In genomic region chr10:124227306-124228016, GRCh38 we compare ENCODE assay signal across 26 cellular contexts.
DNase-seq lines count a peak whose midpoint lies in the region; ATAC-seq, FAIRE-seq and TF ChIP-seq lines count a peak whose summit lies in the region.
"Had no signal": no experiment of that assay in that cellular context is flagged by ENCODE, and none has a peak within 500 bp of the region (broad histone marks: within the 10 kb centered on the region; RNA-seq: fewer than 3 reads in every experiment).

No MANE protein-coding gene starts in this region.

- no peaks in the 10 kb centered on the region for H3K27me3 ChIP-seq in GM12878 (replicated peaks in 1 of 2; ENCODE audit: control insufficient read depth in 2 of 2, insufficient read depth in 2 of 2, low read length in 1 of 2)
- H3K27me3 ChIP-seq: body of pancreas, SJSA1, suprapubic skin had no signal

- no peak for ATAC-seq in activated naive CD4-positive, alpha-beta T cell treated with anti-CD3 and anti-CD28 coated beads, Interleukin-2, amount 50 U/mL, for 72 hours
- ATAC-seq in T-helper 17 cell (no peak), GM12878 (no peak)
- no peak for ATAC-seq in stimulated activated naive B cell treated with anti-CD40 and anti-IgM and Interleukin-4, amounts not matched to agents 10 μg/mL and 1 μg/mL and 100 μg/mL, for 72 hours (replicated peaks)
- ATAC-seq: activated T-cell treated with anti-CD3 and anti-CD28 coated beads, Interleukin-2, amount 50 U/mL, for 4 hours; body of pancreas; left colon; T-cell had no signal

- peaks cover 10% of the 10 kb centered on the region for H3K9me3 Mint-ChIP-seq in activated naive CD4-positive, alpha-beta T cell treated with anti-CD3 and anti-CD28 coated beads for 36 hours
- peaks cover 12 to 26% of the 10 kb centered on the region in 2 donors for H3K9me3 Mint-ChIP-seq in activated naive CD4-positive, alpha-beta T cell treated with anti-CD3 and anti-CD28 coated beads, Interleukin-2, amount 50 U/mL, for 72 hours
- peaks cover 20 to 25% of the 10 kb centered on the region in 2 donors for H3K9me3 Mint-ChIP-seq in stimulated activated naive B cell treated with anti-CD40 and anti-IgM and Interleukin-4, amounts not matched to agents 10 μg/mL and 1 μg/mL and 100 μg/mL, for 72 hours
- H3K9me3 Mint-ChIP-seq: activated T-cell treated with anti-CD3 and anti-CD28 coated beads, Interleukin-2, amount 50 U/mL, for 4 hours had no signal

- no peak for TF ChIP-seq POLR2A in GM12878 (IDR thresholded peaks at IDR 0.05; ENCODE audit: low read depth, low read length)

- no peak overlapping the region for H3K4me2 ChIP-seq in GM12878 (ENCODE audit: control insufficient read depth, insufficient read depth)
- H3K4me2 ChIP-seq: smooth muscle cell had no signal

- POLR2A ChIA-PET in GM12878 (lab: Charles Lee): no interaction called here

- H3K4me1 ChIP-seq in GM12878 (ENCODE audit: control insufficient read depth, insufficient read depth, low read length): peaks cover 8% of the 10 kb centered on the region
- no peaks in the 10 kb centered on the region for H3K4me1 ChIP-seq in kidney (ENCODE audit: control insufficient read depth in 1 of 2, insufficient read depth in 1 of 2, low read depth in 1 of 2, low read length in 2 of 2)
- H3K4me1 ChIP-seq: body of pancreas, SJSA1 had no signal

- no peaks in the 10 kb centered on the region for H3K9me3 ChIP-seq in T-helper 17 cell (ENCODE audit: control insufficient read depth, low read length, poor library complexity, severe bottlenecking)
- no peaks in the 10 kb centered on the region for H3K9me3 ChIP-seq in GM12878 (replicated peaks; ENCODE audit: control insufficient read depth, insufficient read depth, low read length)
- no peaks in the 10 kb centered on the region for H3K9me3 ChIP-seq in kidney (ENCODE audit: control insufficient read depth in 1 of 2, low read length in 2 of 2)
- H3K9me3 ChIP-seq: body of pancreas, suprapubic skin had no signal

- FAIRE-seq in GM12878 (lab: Jason Lieb, UNC): no peak
- no peak for FAIRE-seq in kidney (lab: Jason Lieb, UNC)
- no peak for FAIRE-seq in urothelium cell line (lab: Jason Lieb, UNC)

- no peak overlapping the region for H3K4me3 Mint-ChIP-seq in activated naive CD4-positive, alpha-beta T cell treated with anti-CD3 and anti-CD28 coated beads for 36 hours
- peak overlapping the region; percentile 73 for H3K4me3 Mint-ChIP-seq in T-helper 17 cell
- H3K4me3 Mint-ChIP-seq in stimulated activated naive B cell treated with anti-CD40 and anti-IgM and Interleukin-4, amounts not matched to agents 10 μg/mL and 1 μg/mL and 100 μg/mL, for 72 hours: peak overlapping the region; percentile 20 to 63
- H3K4me3 Mint-ChIP-seq: activated T-cell treated with anti-CD3 and anti-CD28 coated beads, Interleukin-2, amount 50 U/mL, for 4 hours had no signal

- H3K27me3 Mint-ChIP-seq in activated naive CD4-positive, alpha-beta T cell treated with anti-CD3 and anti-CD28 coated beads for 36 hours (ENCODE audit: low read depth): no peaks in the 10 kb centered on the region
- peaks cover under 1% of the 10 kb centered on the region for H3K27me3 Mint-ChIP-seq in T-helper 17 cell
- H3K27me3 Mint-ChIP-seq in stimulated activated naive B cell treated with anti-CD40 and anti-IgM and Interleukin-4, amounts not matched to agents 10 μg/mL and 1 μg/mL and 100 μg/mL, for 72 hours: peaks cover 5 to 9% of the 10 kb centered on the region in 2 donors
- H3K27me3 Mint-ChIP-seq: T-cell had no signal

- peak overlapping the region; percentile 24 for H3K27ac Mint-ChIP-seq in activated naive CD4-positive, alpha-beta T cell treated with anti-CD3 and anti-CD28 coated beads for 36 hours
- H3K27ac Mint-ChIP-seq in activated naive CD4-positive, alpha-beta T cell treated with anti-CD3 and anti-CD28 coated beads, Interleukin-2, amount 50 U/mL, for 72 hours: peak overlapping the region in 1 of 2 donors; percentile 86
- peak overlapping the region; percentile 91 for H3K27ac Mint-ChIP-seq in T-helper 17 cell
- peak overlapping the region; percentile 97 for H3K27ac Mint-ChIP-seq in stimulated activated naive B cell treated with anti-CD40 and anti-IgM and Interleukin-4, amounts not matched to agents 10 μg/mL and 1 μg/mL and 100 μg/mL, for 72 hours

- no peak for TF ChIP-seq EP300 in GM12878 (IDR thresholded peaks at IDR 0.05; ENCODE audit: borderline replicate concordance in 1 of 2, control insufficient read depth in 1 of 2, low read depth in 2 of 2, low read length in 2 of 2)

- H3K9ac ChIP-seq in GM12878 (ENCODE audit: control insufficient read depth, insufficient read depth, low read length): no peak overlapping the region
- H3K9ac ChIP-seq in kidney (ENCODE audit: low read length in 2 of 2): no peak overlapping the region

- TF ChIP-seq RAD21 in GM12878 (IDR thresholded peaks at IDR 0.05; ENCODE audit: insufficient read depth, low read depth, low read length): no peak

- CTCF ChIA-PET in activated naive CD4-positive, alpha-beta T cell treated with anti-CD3 and anti-CD28 coated beads for 36 hours (lab: Charles Lee): no interaction called here
- CTCF ChIA-PET in GM12878 (lab: Yijun Ruan, JAX): no interaction called here

- no peaks in the 10 kb centered on the region for H3K36me3 Mint-ChIP-seq in activated naive CD4-positive, alpha-beta T cell treated with anti-CD3 and anti-CD28 coated beads for 36 hours (ENCODE audit: low read depth)
- H3K36me3 Mint-ChIP-seq in activated naive CD4-positive, alpha-beta T cell treated with anti-CD3 and anti-CD28 coated beads, Interleukin-2, amount 50 U/mL, for 72 hours: no peaks in the 10 kb centered on the region
- no peaks in the 10 kb centered on the region for H3K36me3 Mint-ChIP-seq in T-helper 17 cell (ENCODE audit: low read depth)
- peaks cover 2 to 11% of the 10 kb centered on the region in 2 donors for H3K36me3 Mint-ChIP-seq in stimulated activated naive B cell treated with anti-CD40 and anti-IgM and Interleukin-4, amounts not matched to agents 10 μg/mL and 1 μg/mL and 100 μg/mL, for 72 hours
- H3K36me3 Mint-ChIP-seq: T-cell had no signal

- BruUV-seq in GM12878 (replicated peaks; lab: Mats Ljungman, UMichigan): no TSS peak

- SMC1A ChIA-PET in GM12878 (lab: Charles Lee; ENCODE audit: uncharacterized antibody, unreplicated experiment): no interaction called here

- no peaks in the 10 kb centered on the region for H4K20me1 ChIP-seq in GM12878 (ENCODE audit: control insufficient read depth, insufficient read depth)

- H3K36me3 ChIP-seq in GM12878 (ENCODE audit: control insufficient read depth in 2 of 2, insufficient read depth in 2 of 2, low read length in 1 of 2): no peaks in the 10 kb centered on the region
- no peaks in the 10 kb centered on the region for H3K36me3 ChIP-seq in kidney (ENCODE audit: control insufficient read depth in 1 of 2, insufficient read depth in 2 of 2, low read length in 2 of 2)
- H3K36me3 ChIP-seq: SJSA1, suprapubic skin had no signal

- no peaks in the 10 kb centered on the region for H3K79me2 ChIP-seq in GM12878 (ENCODE audit: control insufficient read depth, insufficient read depth, low read length)

- intact Hi-C loops in activated naive CD4-positive, alpha-beta T cell treated with anti-CD3 and anti-CD28 coated beads for 36 hours (cut with micrococcal nuclease): loop anchor here (2.0 to 10.0 kb wide), 5 partner anchors 133 to 1813 kb away; partner anchors contain the start of genes BUB3 and CHST15
- intact Hi-C loops in GM12878 (cut with micrococcal nuclease; ENCODE audit: unreplicated experiment) (loop anchor here (10.0 kb wide), 1 partner anchor 233 kb away; no protein-coding TSS in a partner anchor), kidney (cut with DNase I) (no loop called here)

- RAD21 ChIA-PET in GM12878 (lab: Charles Lee; ENCODE audit: unreplicated experiment): no interaction called here

- H3K4me3 ChIP-seq in GM12878 (no peak overlapping the region), kidney (ENCODE audit: low read length in 2 of 2) (no peak overlapping the region)
- H3K4me3 ChIP-seq: body of pancreas, SJSA1, smooth muscle cell, suprapubic skin had no signal

- no peaks in the 10 kb centered on the region for H3K4me1 Mint-ChIP-seq in activated naive CD4-positive, alpha-beta T cell treated with anti-CD3 and anti-CD28 coated beads for 36 hours (ENCODE audit: low read depth)
- peaks cover 3% of the 10 kb centered on the region for H3K4me1 Mint-ChIP-seq in T-helper 17 cell
- H3K4me1 Mint-ChIP-seq in stimulated activated naive B cell treated with anti-CD40 and anti-IgM and Interleukin-4, amounts not matched to agents 10 μg/mL and 1 μg/mL and 100 μg/mL, for 72 hours: peaks cover 23 to 26% of the 10 kb centered on the region in 2 donors

- TF ChIP-seq CTCF in GM12878 (IDR thresholded peaks at IDR 0.05 in 2 of 3, conservative IDR thresholded peaks at IDR 0.05 in 1 of 3; ENCODE audit: control insufficient read depth in 2 of 3, extremely low read depth in 1 of 3, insufficient read depth in 1 of 3, low read depth in 3 of 3, low read length in 3 of 3) (no peak), kidney (IDR thresholded peaks at IDR 0.05; ENCODE audit: borderline replicate concordance, extremely low read depth, insufficient read depth) (no peak)

- WGBS in GM12878 (ENCODE audit: insufficient coverage, insufficient replicate concordance, low lambda C conversion rate, missing lambda C conversion rate): 63% methylated on average over 11 of the region's 11 CpGs

- H3K27ac ChIP-seq in GM12878 (ENCODE audit: control insufficient read depth, insufficient read depth) (no peak overlapping the region), kidney (ENCODE audit: low read depth in 2 of 2, low read length in 2 of 2) (no peak overlapping the region)
- H3K27ac ChIP-seq: C4-2B, epithelial cell of prostate, SJSA1, suprapubic skin had no signal

- in situ Hi-C loops in GM12878 (cut with MboI): loop anchor here (10.0 kb wide), 1 partner anchor 383 kb away; no protein-coding TSS in a partner anchor

- H2AFZ ChIP-seq in GM12878 (ENCODE audit: control insufficient read depth, low read depth, low read length): no peak overlapping the region

- no peak for DNase-seq in activated naive CD4-positive, alpha-beta T cell treated with anti-CD3 and anti-CD28 coated beads for 36 hours
- DNase-seq in activated naive CD4-positive, alpha-beta T cell treated with anti-CD3 and anti-CD28 coated beads, Interleukin-2, amount 50 U/mL, for 72 hours (ENCODE audit: low spot score in 2 of 2): no peak
- no peak for DNase-seq in T-helper 17 cell
- DNase-seq in GM12878 (ENCODE audit: low read depth, low spot score): no peak
- DNase-seq in stimulated activated naive B cell treated with anti-CD40 and anti-IgM and Interleukin-4, amounts not matched to agents 10 μg/mL and 1 μg/mL and 100 μg/mL, for 72 hours: no peak
- DNase-seq in kidney: no peak
- no peak for DNase-seq in urothelium cell line (ENCODE audit: low spot score)
- DNase-seq: activated CD4-positive, alpha-beta T cell treated with anti-CD3 and anti-CD28 coated beads for 48 hours; activated T-cell treated with anti-CD3 and anti-CD28 coated beads, Interleukin-2, amount 50 U/mL, for 4 hours; body of pancreas; HCEC 1CT; head of caudate nucleus; left colon; mesenchymal stem cell; NCI-H1092 treated with DMSO at 0.1 percent for 48 hours; NCI-H1930; NCI-H2227 treated with DMSO at 0.1 percent for 48 hours; NCI-H69; retina; stimulated activated CD4-positive, alpha-beta T cell treated with anti-CD3 and anti-CD28 coated beads, Interleukin-2, amount 100 ng/mL, for 24 hours; T-cell had no signal

TF ChIP-seq in GM12878, 131 proteins besides CTCF, POLR2A, EP300 and RAD21 (continues in another document):
- TF ChIP-seq CHD4 (IDR thresholded peaks at IDR 0.05) (peak; percentile 87; the same call in 1 of the 2 replicates), EED (IDR thresholded peaks at IDR 0.05; ENCODE audit: low read depth) (peak; percentile 66)
